ENCODE assay signal across 8 cellular contexts in genomic region chr5:123088031-123088805, GRCh38. TPM values are rescaled to one million over a fixed set of nuclear protein-coding genes. Genes with fewer than 3 reads are reported as not detected.
DNase-seq lines count a peak whose midpoint lies in the region; ATAC-seq and TF ChIP-seq lines count a peak whose summit lies in the region.

No MANE protein-coding gene starts in this region.

- intact Hi-C loops in left cardiac atrium (cut with DNase I) = no loop called here

- in situ Hi-C loops in GM13977 (cut with MboI; ENCODE audit: low pct_unique_long_range_greater_than_20kb, low sequenced_read_pairs, unreplicated experiment) = no loop called here

- H3K9me3 Mint-ChIP-seq in WTC11 = no peaks in the 10 kb centered on the region

- no peaks in the 10 kb centered on the region for H3K36me3 Mint-ChIP-seq in WTC11

- ATAC-seq in WTC11 (peak; percentile 11), left cardiac atrium (peak; percentile 14 to 31), HG03039 (IDR thresholded peaks at IDR 0.05; ENCODE audit: unreplicated experiment) (no peak)

- peak overlapping the region; percentile 86 for H3K4me3 Mint-ChIP-seq in WTC11

- CTCF ChIA-PET in WTC11 (lab: Charles Lee) = interaction anchor here (0.9 to 1.6 kb wide), 3 partner anchors 10 to 572 kb away, joined by 3 to 5 read pairs (median 3); no protein-coding TSS in a partner anchor

- H3K27me3 Mint-ChIP-seq in WTC11 (ENCODE audit: low read depth) = peaks cover 98% of the 10 kb centered on the region

- H3K27ac Mint-ChIP-seq in WTC11 = no peak overlapping the region

- POLR2A ChIA-PET in WTC11 (lab: Charles Lee) = no interaction called here

- peaks cover 54% of the 10 kb centered on the region for H3K4me1 Mint-ChIP-seq in WTC11

- DNase-seq in GM13977 (ENCODE audit: low spot score) = peak; percentile 43
- DNase-seq in WTC11 (ENCODE audit: low spot score) = peak; percentile 28
- no peak for DNase-seq in left cardiac atrium
- DNase-seq in retina = peak; percentile 85
- DNase-seq in OCI-M2 (lab: John Stamatoyannopoulos, UW; ENCODE audit: unreplicated experiment) = no peak
- no peak for DNase-seq in H4 (ENCODE audit: low spot score)
- no peak for DNase-seq in MV-4-11 (lab: John Stamatoyannopoulos, UW)

- no peak for TF ChIP-seq CTCF in GM13977 (IDR thresholded peaks at IDR 0.05; ENCODE audit: extremely low read depth, insufficient read depth, missing control alignments)
- TF ChIP-seq CTCF in WTC11 (IDR thresholded peaks at IDR 0.05) = no peak

TF ChIP-seq in WTC11, 78 proteins besides CTCF, POLR2A, EP300 and RAD21 (continues in another document):
- no peak for TF ChIP-seq E2F4 (CRISPR knock-in tag; IDR thresholded peaks at IDR 0.05; ENCODE audit: borderline replicate concordance, low read depth)
- TF ChIP-seq FOXP1 (CRISPR knock-in tag; IDR thresholded peaks at IDR 0.05; ENCODE audit: borderline replicate concordance) = no peak
- no peak for TF ChIP-seq AR (CRISPR knock-in tag; IDR thresholded peaks at IDR 0.05)
- no peak for TF ChIP-seq NFE2L1 (CRISPR knock-in tag; IDR thresholded peaks at IDR 0.05)
- TF ChIP-seq CREM (CRISPR knock-in tag; IDR thresholded peaks at IDR 0.05) = no peak
- TF ChIP-seq GRHL2 (CRISPR knock-in tag; IDR thresholded peaks at IDR 0.05; ENCODE audit: insufficient replicate concordance, severe bottlenecking) = no peak
- TF ChIP-seq USF1 (CRISPR knock-in tag; IDR thresholded peaks at IDR 0.05) = no peak
- no peak for TF ChIP-seq FOXK1 (CRISPR knock-in tag; IDR thresholded peaks at IDR 0.05)
- no peak for TF ChIP-seq PRDM15 (CRISPR knock-in tag; IDR thresholded peaks at IDR 0.05)
- no peak for TF ChIP-seq PREB (CRISPR knock-in tag; IDR thresholded peaks at IDR 0.05; ENCODE audit: borderline replicate concordance)
- TF ChIP-seq USF2 (CRISPR knock-in tag; IDR thresholded peaks at IDR 0.05) = no peak
- no peak for TF ChIP-seq ZNF317 (CRISPR knock-in tag; IDR thresholded peaks at IDR 0.05; ENCODE audit: borderline replicate concordance, low read depth)
- TF ChIP-seq ZNF281 (CRISPR knock-in tag; IDR thresholded peaks at IDR 0.05) = no peak
- no peak for TF ChIP-seq OVOL2 (CRISPR knock-in tag; IDR thresholded peaks at IDR 0.05; ENCODE audit: borderline replicate concordance)

RNA-seq across cellular contexts. Expression of gene PRDM6, which starts 0.8 kb away (rescaled TPM):
- total RNA-seq in WTC11 (2021) (0.27 to 0.37 TPM (median 0.28 TPM) in 3 replicates), left cardiac atrium (1 to 10 TPM in 1 of 2 donors, under 1 TPM in 1; 0.97 to 1.9 TPM)
- total RNA-seq in H4 (2014; rRNA removed; shearing (Covaris generic)) = 0.04 TPM in 1 of 2 replicates, not detected in the other

RNA-seq across cellular contexts. Expression of gene PPIC, which starts 51.7 kb away (rescaled TPM):
- 12.4 to 16.0 TPM (median 15.7 TPM) in 3 replicates for total RNA-seq in WTC11 (2021)
- total RNA-seq in left cardiac atrium = 10 to 100 TPM; 50.6 to 53.4 TPM
- 78.4 and 84.2 TPM in 2 replicates for total RNA-seq in H4 (2014; rRNA removed; shearing (Covaris generic))

Comparison
In these comparisons a context has a peak if more than half of its experiments do, and no peak if none do; other contexts are left out.
1. DNase-seq: peak in GM13977 (single experiment), WTC11 (single experiment) and retina (single experiment); none in left cardiac atrium (single experiment), OCI-M2 (single experiment), H4 (single experiment) and MV-4-11 (single experiment).